ENCODE assay signal across 30 cellular contexts in genomic region chr10:36943534-36943933, GRCh38.
"Had no signal": no experiment of that assay in that cellular context is flagged by ENCODE, and none has a peak within 500 bp of the region (broad histone marks: within the 10 kb centered on the region; RNA-seq: fewer than 3 reads in every experiment).

No MANE protein-coding gene starts in this region.

- H3K4me1 ChIP-seq: heart left ventricle, pancreas, prostate gland, sigmoid colon, uterus had no signal

- H3K4me3 ChIP-seq: heart left ventricle, pancreas, prostate gland, sigmoid colon, thoracic aorta, uterus had no signal

- H3K27me3 ChIP-seq: pancreas, sigmoid colon, uterus had no signal

- H3K27ac Mint-ChIP-seq: activated CD4-positive, alpha-beta memory T cell treated with anti-CD3 and anti-CD28 coated beads for 36 hours; activated naive CD4-positive, alpha-beta T cell treated with anti-CD3 and anti-CD28 coated beads, Interleukin-2, amount 10 ng/mL, durations not matched to agents 7 days and 5 days; activated naive CD8-positive, alpha-beta T cell treated with anti-CD3 and anti-CD28 coated beads, Interleukin-2, amount 10 ng/mL, durations not matched to agents 7 days and 5 days; effector memory CD8-positive, alpha-beta T cell; immature natural killer cell; mesothelial cell of epicardium; naive B cell; nephron progenitor cell; type B pancreatic cell had no signal

- FAIRE-seq: endothelial cell of umbilical vein, pancreas, small intestine had no signal

- ATAC-seq: effector memory CD8-positive, alpha-beta T cell; heart left ventricle; pancreas had no signal

- H3K27ac ChIP-seq: heart left ventricle, pancreas, prostate gland, sigmoid colon, thoracic aorta, uterus, VCaP had no signal

- H3K9me3 ChIP-seq: heart left ventricle, pancreas, prostate gland, sigmoid colon, thoracic aorta, uterus had no signal

- H3K27me3 Mint-ChIP-seq: activated CD4-positive, alpha-beta memory T cell treated with anti-CD3 and anti-CD28 coated beads for 36 hours; activated CD4-positive, alpha-beta T cell treated with anti-CD3 and anti-CD28 coated beads, Interleukin-2, amount 10 ng/mL, durations not matched to agents 24 days and 14 days; activated naive CD4-positive, alpha-beta T cell treated with anti-CD3 and anti-CD28 coated beads, Interleukin-2, amount 10 ng/mL, durations not matched to agents 7 days and 5 days; activated naive CD8-positive, alpha-beta T cell treated with anti-CD3 and anti-CD28 coated beads, Interleukin-2, amount 10 ng/mL, durations not matched to agents 7 days and 5 days; effector memory CD8-positive, alpha-beta T cell; naive B cell; type B pancreatic cell had no signal

- H3K4me3 Mint-ChIP-seq: activated CD4-positive, alpha-beta memory T cell treated with anti-CD3 and anti-CD28 coated beads for 36 hours; activated CD4-positive, alpha-beta T cell treated with anti-CD3 and anti-CD28 coated beads, Interleukin-2, amount 10 ng/mL, durations not matched to agents 24 days and 14 days; activated naive CD4-positive, alpha-beta T cell treated with anti-CD3 and anti-CD28 coated beads, Interleukin-2, amount 10 ng/mL, durations not matched to agents 7 days and 5 days; activated naive CD8-positive, alpha-beta T cell treated with anti-CD3 and anti-CD28 coated beads, Interleukin-2, amount 10 ng/mL, durations not matched to agents 7 days and 5 days; effector memory CD8-positive, alpha-beta T cell; immature natural killer cell; mesothelial cell of epicardium; nephron progenitor cell; type B pancreatic cell had no signal

- H3K4me1 Mint-ChIP-seq: activated CD4-positive, alpha-beta T cell treated with anti-CD3 and anti-CD28 coated beads, Interleukin-2, amount 10 ng/mL, durations not matched to agents 24 days and 14 days; activated naive CD4-positive, alpha-beta T cell treated with anti-CD3 and anti-CD28 coated beads, Interleukin-2, amount 10 ng/mL, durations not matched to agents 7 days and 5 days; activated naive CD8-positive, alpha-beta T cell treated with anti-CD3 and anti-CD28 coated beads, Interleukin-2, amount 10 ng/mL, durations not matched to agents 7 days and 5 days; immature natural killer cell; mesothelial cell of epicardium; naive B cell; nephron progenitor cell had no signal

- DNase-seq: activated CD4-positive, alpha-beta memory T cell treated with anti-CD3 and anti-CD28 coated beads for 36 hours; activated CD4-positive, alpha-beta T cell treated with anti-CD3 and anti-CD28 coated beads, Interleukin-2, amount 10 ng/mL, durations not matched to agents 24 days and 14 days; activated CD4-positive, CD25-positive, alpha-beta regulatory T cell treated with anti-CD3 and anti-CD28 coated beads, Interleukin-2, amount 50 U/mL, for 72 hours; activated CD8-positive, alpha-beta memory T cell treated with anti-CD3 and anti-CD28 coated beads, Interleukin-2, amount 50 U/mL, for 4 hours; activated gamma-delta T cell; activated naive CD4-positive, alpha-beta T cell treated with anti-CD3 and anti-CD28 coated beads, Interleukin-2, amount 10 ng/mL, durations not matched to agents 7 days and 5 days; activated naive CD8-positive, alpha-beta T cell treated with anti-CD3 and anti-CD28 coated beads, Interleukin-2, amount 10 ng/mL, durations not matched to agents 7 days and 5 days; activated T-cell treated with anti-CD3 and anti-CD28 coated beads, Interleukin-2, amount 50 U/mL, for 1 hour; amniotic stem cell; caudate nucleus; cortex of kidney; effector memory CD8-positive, alpha-beta T cell; foreskin fibroblast; heart left ventricle; hypothalamus; immature natural killer cell; naive B cell; nephron progenitor cell; pancreas; sigmoid colon; small intestine; stimulated activated CD4-positive, alpha-beta T cell treated with anti-CD3 and anti-CD28 coated beads, Interleukin-1b, Interleukin-23, amount 100 ng/mL, for 48 hours; stimulated activated naive CD4-positive, alpha-beta T cell; uterus had no signal

- H3K36me3 ChIP-seq: heart left ventricle, pancreas, prostate gland, sigmoid colon, thoracic aorta, uterus had no signal
